ENCODE assay signal across 8 cellular contexts in genomic region chr10:73413108-73413527, GRCh38. TPM values are rescaled to one million over a fixed set of nuclear protein-coding genes. Genes with fewer than 3 reads are reported as not detected.
DNase-seq lines count a peak whose midpoint lies in the region; ATAC-seq, FAIRE-seq and TF ChIP-seq lines count a peak whose summit lies in the region.

No MANE protein-coding gene starts in this region.

- H3K9ac ChIP-seq in OCI-LY3 (ENCODE audit: low read length): peak overlapping the region; percentile 86

- DNase-seq in DMS153 (lab: John Stamatoyannopoulos, UW) (peak; percentile 29), ascending aorta (ENCODE audit: low spot score in 2 of 2) (peak in 1 of 2 donors; percentile 69), small intestine (peak; percentile 74), ecto neural progenitor cell (ENCODE audit: low spot score) (no peak)

- intact Hi-C loops in ascending aorta (cut with DNase I): loop anchor here (2.0 to 10.0 kb wide), 2 partner anchors 166 to 232 kb away; partner anchors contain the start of genes DNAJC9 and MYOZ1

- ATAC-seq in GM19372 (IDR thresholded peaks at IDR 0.05; ENCODE audit: low read depth, unreplicated experiment) (peak; percentile 26), HG03442 (IDR thresholded peaks at IDR 0.05; ENCODE audit: unreplicated experiment) (peak; percentile 25)

- H3K4me2 ChIP-seq in OCI-LY3 (ENCODE audit: low read length): peak overlapping the region; percentile 77

- no peak for TF ChIP-seq CTCF in OCI-LY3 (IDR thresholded peaks at IDR 0.05; ENCODE audit: low read depth, low read length)
- no peak for TF ChIP-seq CTCF in ascending aorta (IDR thresholded peaks at IDR 0.05)

- H3K27ac ChIP-seq in OCI-LY3 (ENCODE audit: low read length): peak overlapping the region; percentile 68
- peak overlapping the region; percentile 96 to 98 for H3K27ac ChIP-seq in ascending aorta
- H3K27ac ChIP-seq in small intestine (ENCODE audit: low read depth in 1 of 2, low read length in 1 of 2): peak overlapping the region; percentile 83 to 98

- no peaks in the 10 kb centered on the region for H3K36me3 ChIP-seq in OCI-LY3 (replicated peaks; ENCODE audit: low read depth, low read length)
- H3K36me3 ChIP-seq in ascending aorta: no peaks in the 10 kb centered on the region
- no peaks in the 10 kb centered on the region for H3K36me3 ChIP-seq in small intestine (ENCODE audit: control insufficient read depth in 2 of 2, insufficient read depth in 2 of 2, low read length in 2 of 2)

- peaks cover 57% of the 10 kb centered on the region for H3K79me2 ChIP-seq in OCI-LY3 (ENCODE audit: low read length)

- peaks cover 4% of the 10 kb centered on the region for H4K20me1 ChIP-seq in OCI-LY3 (ENCODE audit: insufficient read depth, low read length)

- H3K4me3 ChIP-seq in OCI-LY3 (ENCODE audit: low read length) (peak overlapping the region; percentile 98), ascending aorta (peak overlapping the region; percentile 87 to 93), iPS-18c (ENCODE audit: insufficient read depth, low read depth, low read length) (peak overlapping the region; percentile 99), small intestine (ENCODE audit: low read depth in 1 of 2, low read length in 2 of 2) (peak overlapping the region; percentile 69 to 74)

- no peaks in the 10 kb centered on the region for H3K9me3 ChIP-seq in OCI-LY3 (ENCODE audit: insufficient read depth, low read length)
- no peaks in the 10 kb centered on the region for H3K9me3 ChIP-seq in ascending aorta
- H3K9me3 ChIP-seq in iPS-18c (ENCODE audit: control insufficient read depth, insufficient read depth, low read length): no peaks in the 10 kb centered on the region
- no peaks in the 10 kb centered on the region for H3K9me3 ChIP-seq in small intestine (ENCODE audit: control insufficient read depth, low read depth)

- FAIRE-seq in small intestine (lab: Jason Lieb, UNC): no peak

- H3K4me1 ChIP-seq in OCI-LY3 (ENCODE audit: low read length) (peaks cover 5% of the 10 kb centered on the region; the same call in 1 of the 2 replicates), ascending aorta (peaks cover 3 to 10% of the 10 kb centered on the region in 2 donors), small intestine (ENCODE audit: control insufficient read depth in 2 of 2, insufficient read depth in 1 of 2, low read depth in 1 of 2, low read length in 1 of 2) (peaks cover 0 to 4% of the 10 kb centered on the region in 2 donors)

- no peak overlapping the region for H2AFZ ChIP-seq in OCI-LY3 (ENCODE audit: low read depth, low read length)

- WGBS in small intestine, 3 donors: 0 to 1% (median 1%) methylated on average over 9 of the region's 9 CpGs

- no peaks in the 10 kb centered on the region for H3K27me3 ChIP-seq in OCI-LY3 (ENCODE audit: low read depth, low read length)
- no peaks in the 10 kb centered on the region for H3K27me3 ChIP-seq in ascending aorta
- no peaks in the 10 kb centered on the region for H3K27me3 ChIP-seq in small intestine (ENCODE audit: control insufficient read depth in 2 of 2, insufficient read depth in 2 of 2, low read length in 2 of 2)

RNA-seq across cellular contexts. Expression of gene ANXA7, which starts 0.7 kb away (rescaled TPM):
- total RNA-seq in ascending aorta: 63.2 TPM
- 10 to 100 TPM; 44.3 to 62.4 (median 48.9) TPM for polyA plus RNA-seq in small intestine

RNA-seq across cellular contexts. Expression of gene MSS51, which starts 20.2 kb away (rescaled TPM):
- not detected for total RNA-seq in ascending aorta
- polyA plus RNA-seq in small intestine: 1 to 10 TPM in 2 of 3 donors, under 1 TPM in 1; 0.91 to 1.8 (median 1.6) TPM

RNA-seq across cellular contexts. Expression of gene CFAP70, which starts 54.5 kb away (rescaled TPM):
- total RNA-seq in ascending aorta: not detected
- polyA plus RNA-seq in small intestine: under 1 TPM in 2 of 3 donors, not detected in 1; 0.45 TPM
